9 cellular contexts compared by ENCODE assay signal in genomic region chr14:37232907-37233481, GRCh38. TPM values are rescaled to one million over a fixed set of nuclear protein-coding genes. Genes with fewer than 3 reads are reported as not detected.
A peak's percentile ranks its signal among the peaks of the same experiment; 100 is the strongest.
DNase-seq lines count a peak whose midpoint lies in the region; ATAC-seq and TF ChIP-seq lines count a peak whose summit lies in the region.
"Had no signal": no experiment of that assay in that cellular context is flagged by ENCODE, and none has a peak within 500 bp of the region (broad histone marks: within the 10 kb centered on the region; RNA-seq: fewer than 3 reads in every experiment).

No MANE protein-coding gene starts in this region.

- no peak overlapping the region for H3K27ac ChIP-seq in naive thymus-derived CD4-positive, alpha-beta T cell (ENCODE audit: low read depth, low read length)
- H3K27ac ChIP-seq: BLaER1 had no signal

- peak; percentile 34 for DNase-seq in NCI-H1436 (lab: John Stamatoyannopoulos, UW)
- DNase-seq in NCI-H1436 treated with DMSO at 0.1 percent for 48 hours (lab: John Stamatoyannopoulos, UW): no peak
- peak; percentile 65 for DNase-seq in NCI-H748 treated with DMSO at 0.1 percent for 48 hours (lab: John Stamatoyannopoulos, UW)
- DNase-seq in dermis microvascular lymphatic vessel endothelial cell (ENCODE audit: low read depth in 2 of 2): peak; percentile 31 to 65
- no peak for DNase-seq in naive thymus-derived CD4-positive, alpha-beta T cell

- no peaks in the 10 kb centered on the region for H3K4me1 Mint-ChIP-seq in nephron
- no peaks in the 10 kb centered on the region for H3K4me1 Mint-ChIP-seq in naive thymus-derived CD4-positive, alpha-beta T cell

- H3K27ac Mint-ChIP-seq in nephron: no peak overlapping the region
- H3K27ac Mint-ChIP-seq in naive thymus-derived CD4-positive, alpha-beta T cell: no peak overlapping the region

- no peak overlapping the region for H3K4me3 ChIP-seq in naive thymus-derived CD4-positive, alpha-beta T cell (ENCODE audit: low read length)
- H3K4me3 ChIP-seq: BLaER1 had no signal

- no peaks in the 10 kb centered on the region for H3K9me3 ChIP-seq in naive thymus-derived CD4-positive, alpha-beta T cell (ENCODE audit: control insufficient read depth in 2 of 3, low read length in 3 of 3)
- H3K9me3 ChIP-seq: BLaER1 had no signal

- no peaks in the 10 kb centered on the region for H3K4me1 ChIP-seq in naive thymus-derived CD4-positive, alpha-beta T cell (ENCODE audit: control insufficient read depth in 2 of 2, insufficient read depth in 2 of 2, low read length in 2 of 2)
- H3K4me1 ChIP-seq: BLaER1 had no signal

- ATAC-seq in HG03460 (IDR thresholded peaks at IDR 0.05; ENCODE audit: unreplicated experiment) (peak; percentile 63), GM18517 (IDR thresholded peaks at IDR 0.05; ENCODE audit: unreplicated experiment) (no peak)
- no peak for ATAC-seq in naive thymus-derived CD4-positive, alpha-beta T cell

- no peaks in the 10 kb centered on the region for H3K36me3 Mint-ChIP-seq in nephron (ENCODE audit: low read depth)
- no peaks in the 10 kb centered on the region for H3K36me3 Mint-ChIP-seq in naive thymus-derived CD4-positive, alpha-beta T cell

- no peaks in the 10 kb centered on the region for H3K36me3 ChIP-seq in naive thymus-derived CD4-positive, alpha-beta T cell (ENCODE audit: control insufficient read depth in 2 of 3, insufficient read depth in 3 of 3, low read length in 3 of 3)
- H3K36me3 ChIP-seq: BLaER1 had no signal

- no peaks in the 10 kb centered on the region for H3K27me3 Mint-ChIP-seq in nephron (ENCODE audit: low read depth)
- H3K27me3 Mint-ChIP-seq in naive thymus-derived CD4-positive, alpha-beta T cell: peaks cover 0 to 4% (median 0%) of the 10 kb centered on the region in 5 donors

- POLR2A ChIA-PET in naive thymus-derived CD4-positive, alpha-beta T cell (lab: Charles Lee): no interaction called here

- CTCF ChIA-PET in naive thymus-derived CD4-positive, alpha-beta T cell (lab: Charles Lee): no interaction called here

- H3K9me3 Mint-ChIP-seq in nephron: no peaks in the 10 kb centered on the region
- H3K9me3 Mint-ChIP-seq in naive thymus-derived CD4-positive, alpha-beta T cell: peaks cover 0 to 2% (median 0%) of the 10 kb centered on the region in 11 donors

- TF ChIP-seq CTCF in nephron (IDR thresholded peaks at IDR 0.05; ENCODE audit: unreplicated experiment in 3 of 3): peak; percentile 43 to 58 (median 51)

- H3K4me3 Mint-ChIP-seq in nephron: no peak overlapping the region
- no peak overlapping the region for H3K4me3 Mint-ChIP-seq in naive thymus-derived CD4-positive, alpha-beta T cell

- H3K27me3 ChIP-seq in naive thymus-derived CD4-positive, alpha-beta T cell (ENCODE audit: control insufficient read depth in 2 of 2, insufficient read depth in 2 of 2, low read length in 2 of 2): no peaks in the 10 kb centered on the region
- H3K27me3 ChIP-seq: BLaER1 had no signal

- intact Hi-C loops in naive thymus-derived CD4-positive, alpha-beta T cell (cut with micrococcal nuclease): loop anchor here in 1 of 2 donors (5.0 kb wide), 1 partner anchor 1784 kb away; no protein-coding TSS in a partner anchor

RNA-seq across cellular contexts. Expression of gene MIPOL1, which starts 35.3 kb away (rescaled TPM):
- total RNA-seq in dermis microvascular lymphatic vessel endothelial cell: 4.3 and 5.1 TPM in 2 replicates
- under 1 TPM in 3 of 5 experiments, not detected in 2; 0.12 to 0.69 (median 0.27) TPM for total RNA-seq in naive thymus-derived CD4-positive, alpha-beta T cell
- polyA plus RNA-seq in naive thymus-derived CD4-positive, alpha-beta T cell: not detected

Comparison
In these comparisons a context has a peak if more than half of its experiments do, and no peak if none do; other contexts are left out.
1. DNase-seq: peak in NCI-H1436 (single experiment), NCI-H748 treated with DMSO at 0.1 percent for 48 hours (single experiment) and dermis microvascular lymphatic vessel endothelial cell (2 of 2); none in NCI-H1436 treated with DMSO at 0.1 percent for 48 hours (single experiment) and naive thymus-derived CD4-positive, alpha-beta T cell (0 of 9).